In the genomic region with DNA sequence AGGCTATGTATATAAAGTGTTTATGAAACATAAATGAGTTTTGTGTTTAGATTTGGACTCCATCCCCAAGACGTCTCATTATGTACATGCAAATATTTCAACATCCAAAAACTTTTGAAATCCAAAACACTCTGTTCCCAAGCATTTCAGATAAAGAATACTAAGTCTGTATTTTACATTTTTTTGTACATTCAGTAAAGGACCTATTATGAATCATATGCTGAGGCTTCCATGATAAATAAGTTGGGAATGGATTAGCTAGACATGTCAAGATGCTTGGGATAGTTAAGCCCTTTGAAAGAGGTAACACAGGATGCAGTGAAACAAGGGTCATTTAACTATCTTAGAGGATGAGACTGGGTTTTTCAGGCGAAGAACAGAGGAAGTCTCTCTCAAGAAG, we compare ENCODE assay signal across 23 cellular contexts.
A peak's percentile ranks its signal among the peaks of the same experiment; 100 is the strongest.
DNase-seq lines count a peak whose midpoint lies in the region; ATAC-seq and TF ChIP-seq lines count a peak whose summit lies in the region.
"Had no signal": no experiment of that assay in that cellular context is flagged by ENCODE, and none has a peak within 500 bp of the region (broad histone marks: within the 10 kb centered on the region; RNA-seq: fewer than 3 reads in every experiment).

No MANE protein-coding gene starts in this region.

- no peak for ATAC-seq in foreskin keratinocyte
- no peak for ATAC-seq in GM18909 (IDR thresholded peaks at IDR 0.05; ENCODE audit: poor library complexity, unreplicated experiment)
- ATAC-seq in stimulated activated memory B cell treated with anti-CD40 and anti-IgM and Interleukin-4, amounts not matched to agents 10 μg/mL and 1 μg/mL and 100 μg/mL, for 72 hours, result no peak
- ATAC-seq: activated T-helper 17 cell treated with anti-CD3 and anti-CD28 coated beads, Interleukin-2, amount 50 U/mL, for 72 hours; naive thymus-derived CD8-positive, alpha-beta T cell; sciatic nerve had no signal

- intact Hi-C loops in activated naive CD4-positive, alpha-beta T cell treated with anti-CD3 and anti-CD28 coated beads for 36 hours (cut with micrococcal nuclease), result no loop called here

- CTCF ChIA-PET in activated naive CD4-positive, alpha-beta T cell treated with anti-CD3 and anti-CD28 coated beads for 36 hours (lab: Charles Lee), result no interaction called here

- H3K4me1 ChIP-seq in ACC112 (ENCODE audit: control insufficient read depth, insufficient read depth, low read length, unreplicated experiment) (peaks cover 47% of the 10 kb centered on the region), foreskin keratinocyte (peaks cover 45% of the 10 kb centered on the region)
- H3K4me1 ChIP-seq: parathyroid adenoma had no signal

- H3K36me3 ChIP-seq in ACC112 (ENCODE audit: insufficient read depth, low read length), result no peaks in the 10 kb centered on the region
- H3K36me3 ChIP-seq: cardiac muscle cell had no signal

- DNase-seq in LHCN-M2 (ENCODE audit: low read depth), result peak; percentile 80
- peak; percentile 74 to 93 for DNase-seq in cardiac fibroblast (ENCODE audit: low read depth in 2 of 2)
- peak in 1 of 2 donors; percentile 85 for DNase-seq in foreskin keratinocyte
- no peak for DNase-seq in KG1 (lab: John Stamatoyannopoulos, UW)
- DNase-seq in activated naive CD4-positive, alpha-beta T cell treated with anti-CD3 and anti-CD28 coated beads for 36 hours, result no peak
- DNase-seq: activated CD4-positive, alpha-beta T cell treated with anti-CD3 and anti-CD28 coated beads, Interleukin-2, amount 10 ng/mL, durations not matched to agents 24 days and 14 days; activated naive CD8-positive, alpha-beta T cell treated with anti-CD3 and anti-CD28 coated beads, Interleukin-2, amount 10 ng/mL, durations not matched to agents 7 days and 5 days; dermis blood vessel endothelial cell; DND-41; glutamatergic neuron; naive thymus-derived CD8-positive, alpha-beta T cell; NCI-H1092; NCI-H1930; NCI-H446; substantia nigra had no signal

- no peaks in the 10 kb centered on the region for H3K79me2 ChIP-seq in ACC112 (ENCODE audit: control insufficient read depth, insufficient read depth, low read length, unreplicated experiment)
- H3K79me2 ChIP-seq: parathyroid adenoma had no signal

- H3K27ac Mint-ChIP-seq in activated naive CD4-positive, alpha-beta T cell treated with anti-CD3 and anti-CD28 coated beads for 36 hours, result no peak overlapping the region
- H3K27ac Mint-ChIP-seq in stimulated activated memory B cell treated with anti-CD40 and anti-IgM and Interleukin-4, amounts not matched to agents 10 μg/mL and 1 μg/mL and 100 μg/mL, for 72 hours, result no peak overlapping the region
- H3K27ac Mint-ChIP-seq: activated CD4-positive, alpha-beta T cell treated with anti-CD3 and anti-CD28 coated beads, Interleukin-2, amount 10 ng/mL, durations not matched to agents 24 days and 14 days; activated naive CD8-positive, alpha-beta T cell treated with anti-CD3 and anti-CD28 coated beads, Interleukin-2, amount 10 ng/mL, durations not matched to agents 7 days and 5 days; activated T-helper 17 cell treated with anti-CD3 and anti-CD28 coated beads, Interleukin-2, amount 50 U/mL, for 72 hours; mesothelial cell of epicardium had no signal

- no peak overlapping the region for H3K4me3 Mint-ChIP-seq in activated naive CD4-positive, alpha-beta T cell treated with anti-CD3 and anti-CD28 coated beads for 36 hours
- no peak overlapping the region for H3K4me3 Mint-ChIP-seq in stimulated activated memory B cell treated with anti-CD40 and anti-IgM and Interleukin-4, amounts not matched to agents 10 μg/mL and 1 μg/mL and 100 μg/mL, for 72 hours
- H3K4me3 Mint-ChIP-seq: activated CD4-positive, alpha-beta T cell treated with anti-CD3 and anti-CD28 coated beads, Interleukin-2, amount 10 ng/mL, durations not matched to agents 24 days and 14 days; activated naive CD8-positive, alpha-beta T cell treated with anti-CD3 and anti-CD28 coated beads, Interleukin-2, amount 10 ng/mL, durations not matched to agents 7 days and 5 days; activated T-helper 17 cell treated with anti-CD3 and anti-CD28 coated beads, Interleukin-2, amount 50 U/mL, for 72 hours; mesothelial cell of epicardium; naive thymus-derived CD8-positive, alpha-beta T cell had no signal

- no peaks in the 10 kb centered on the region for H3K4me1 Mint-ChIP-seq in activated naive CD4-positive, alpha-beta T cell treated with anti-CD3 and anti-CD28 coated beads for 36 hours (ENCODE audit: low read depth)
- H3K4me1 Mint-ChIP-seq in stimulated activated memory B cell treated with anti-CD40 and anti-IgM and Interleukin-4, amounts not matched to agents 10 μg/mL and 1 μg/mL and 100 μg/mL, for 72 hours, result no peaks in the 10 kb centered on the region
- H3K4me1 Mint-ChIP-seq: activated CD4-positive, alpha-beta T cell treated with anti-CD3 and anti-CD28 coated beads, Interleukin-2, amount 10 ng/mL, durations not matched to agents 24 days and 14 days; activated T-helper 17 cell treated with anti-CD3 and anti-CD28 coated beads, Interleukin-2, amount 50 U/mL, for 72 hours; naive thymus-derived CD8-positive, alpha-beta T cell had no signal

- TF ChIP-seq CTCF in cardiac fibroblast (IDR thresholded peaks at IDR 0.05; ENCODE audit: low read depth, low read length) (no peak), foreskin keratinocyte (conservative IDR thresholded peaks at IDR 0.05) (no peak)

- H3K36me3 Mint-ChIP-seq in activated naive CD4-positive, alpha-beta T cell treated with anti-CD3 and anti-CD28 coated beads for 36 hours (ENCODE audit: low read depth), result no peaks in the 10 kb centered on the region
- no peaks in the 10 kb centered on the region for H3K36me3 Mint-ChIP-seq in stimulated activated memory B cell treated with anti-CD40 and anti-IgM and Interleukin-4, amounts not matched to agents 10 μg/mL and 1 μg/mL and 100 μg/mL, for 72 hours
- H3K36me3 Mint-ChIP-seq: activated naive CD8-positive, alpha-beta T cell treated with anti-CD3 and anti-CD28 coated beads, Interleukin-2, amount 10 ng/mL, durations not matched to agents 7 days and 5 days; mesothelial cell of epicardium; naive thymus-derived CD8-positive, alpha-beta T cell had no signal

- H2AFZ ChIP-seq in ACC112 (ENCODE audit: low read length, unreplicated experiment), result no peak overlapping the region
- H2AFZ ChIP-seq: parathyroid adenoma had no signal

- H3K27me3 ChIP-seq in ACC112 (ENCODE audit: insufficient read depth, low read length), result no peaks in the 10 kb centered on the region
- H3K27me3 ChIP-seq in foreskin keratinocyte, result no peaks in the 10 kb centered on the region
- H3K27me3 ChIP-seq: cardiac muscle cell had no signal

- H3K27me3 Mint-ChIP-seq in activated naive CD4-positive, alpha-beta T cell treated with anti-CD3 and anti-CD28 coated beads for 36 hours (ENCODE audit: low read depth), result no peaks in the 10 kb centered on the region
- H3K27me3 Mint-ChIP-seq in stimulated activated memory B cell treated with anti-CD40 and anti-IgM and Interleukin-4, amounts not matched to agents 10 μg/mL and 1 μg/mL and 100 μg/mL, for 72 hours, result no peaks in the 10 kb centered on the region
- H3K27me3 Mint-ChIP-seq: activated T-helper 17 cell treated with anti-CD3 and anti-CD28 coated beads, Interleukin-2, amount 50 U/mL, for 72 hours had no signal

- H3K4me3 ChIP-seq in ACC112 (ENCODE audit: low read depth, low read length) (no peak overlapping the region), cardiac fibroblast (replicated peaks in 1 of 2; ENCODE audit: low read depth in 2 of 2, low read length in 2 of 2) (no peak overlapping the region)
- H3K4me3 ChIP-seq: cardiac muscle cell had no signal

- no peaks in the 10 kb centered on the region for H3K9me3 Mint-ChIP-seq in activated naive CD4-positive, alpha-beta T cell treated with anti-CD3 and anti-CD28 coated beads for 36 hours
- H3K9me3 Mint-ChIP-seq in stimulated activated memory B cell treated with anti-CD40 and anti-IgM and Interleukin-4, amounts not matched to agents 10 μg/mL and 1 μg/mL and 100 μg/mL, for 72 hours, result no peaks in the 10 kb centered on the region
- H3K9me3 Mint-ChIP-seq: activated CD4-positive, alpha-beta T cell treated with anti-CD3 and anti-CD28 coated beads, Interleukin-2, amount 10 ng/mL, durations not matched to agents 24 days and 14 days; activated naive CD8-positive, alpha-beta T cell treated with anti-CD3 and anti-CD28 coated beads, Interleukin-2, amount 10 ng/mL, durations not matched to agents 7 days and 5 days; activated T-helper 17 cell treated with anti-CD3 and anti-CD28 coated beads, Interleukin-2, amount 50 U/mL, for 72 hours; naive thymus-derived CD8-positive, alpha-beta T cell had no signal

- H3K27ac ChIP-seq in ACC112 (ENCODE audit: low read depth, low read length) (peak overlapping the region; percentile 94), foreskin keratinocyte (peak overlapping the region; percentile 93)
- H3K27ac ChIP-seq: cardiac muscle cell, parathyroid adenoma had no signal

Comparison
In these comparisons a context has a peak if more than half of its experiments do, and no peak if none do; other contexts are left out.
1. DNase-seq: peak in LHCN-M2 (single experiment) and cardiac fibroblast (2 of 2); none in KG1 (single experiment) and activated naive CD4-positive, alpha-beta T cell treated with anti-CD3 and anti-CD28 coated beads for 36 hours (single experiment).